In the genomic region with DNA sequence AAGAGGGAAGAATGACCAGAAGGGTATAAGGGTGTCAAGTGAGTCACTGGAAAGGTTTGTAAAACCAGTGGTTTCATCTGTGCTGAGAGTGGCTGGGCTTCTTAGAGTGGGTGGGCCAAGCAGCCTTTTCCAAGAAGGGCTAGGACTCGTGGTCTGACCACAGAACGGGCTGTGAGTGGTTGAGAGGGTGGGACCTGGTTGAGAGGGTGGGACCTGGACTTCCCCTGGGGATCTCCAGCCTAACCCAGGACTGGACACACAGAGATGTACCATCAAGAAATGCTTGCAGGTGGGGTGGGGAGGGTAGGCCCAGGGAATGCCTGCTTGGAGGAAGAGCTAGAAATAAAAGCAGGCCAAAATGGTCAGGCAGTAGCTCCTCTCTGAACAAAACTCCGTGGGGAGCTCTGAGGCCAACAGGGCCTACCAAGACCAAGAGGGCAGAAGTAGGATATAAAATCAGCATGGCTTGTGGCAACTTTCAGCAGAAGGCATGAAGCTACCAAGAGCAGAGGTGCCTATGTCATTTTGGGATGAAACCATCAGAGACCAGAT, we compare ENCODE assay signal across 8 cellular contexts.
DNase-seq lines count a peak whose midpoint lies in the region; ATAC-seq and TF ChIP-seq lines count a peak whose summit lies in the region.

No MANE protein-coding gene starts in this region.

- no peak for TF ChIP-seq CTCF in ovary (IDR thresholded peaks at IDR 0.05)

- no peak overlapping the region for H3K4me2 ChIP-seq in Karpas-422 (ENCODE audit: low read depth, low read length, poor library complexity, severe bottlenecking)

- no peaks in the 10 kb centered on the region for H3K27me3 ChIP-seq in Karpas-422 (ENCODE audit: low read length)
- no peaks in the 10 kb centered on the region for H3K27me3 ChIP-seq in ovary

- DNase-seq in SW480 (ENCODE audit: low spot score) (peak; percentile 14), fibroblast of peridontal ligament (ENCODE audit: extremely low read depth) (peak; percentile 2), foreskin melanocyte (no peak), Karpas-422 (no peak), ovary (no peak)
- peak; percentile 92 for DNase-seq in stimulated activated naive B cell treated with anti-CD40 and anti-IgM and Interleukin-4, amounts not matched to agents 10 μg/mL and 1 μg/mL and 100 μg/mL, for 72 hours

- intact Hi-C loops in ovary (cut with DNase I): no loop called here

- H3K79me2 ChIP-seq in Karpas-422 (ENCODE audit: low read length): no peaks in the 10 kb centered on the region

- H3K27ac Mint-ChIP-seq in stimulated activated naive B cell treated with anti-CD40 and anti-IgM and Interleukin-4, amounts not matched to agents 10 μg/mL and 1 μg/mL and 100 μg/mL, for 72 hours: peak overlapping the region; percentile 97

- no peak overlapping the region for H2AFZ ChIP-seq in Karpas-422 (ENCODE audit: low read length)

- H3K4me1 ChIP-seq in Karpas-422 (ENCODE audit: low read length) (no peaks in the 10 kb centered on the region), ovary (ENCODE audit: insufficient read depth) (peaks cover 2% of the 10 kb centered on the region)

- no peaks in the 10 kb centered on the region for H3K27me3 Mint-ChIP-seq in stimulated activated naive B cell treated with anti-CD40 and anti-IgM and Interleukin-4, amounts not matched to agents 10 μg/mL and 1 μg/mL and 100 μg/mL, for 72 hours

- H4K20me1 ChIP-seq in Karpas-422 (ENCODE audit: insufficient read depth, low read depth, low read length): no peaks in the 10 kb centered on the region

- H3K27ac ChIP-seq in Karpas-422 (ENCODE audit: low read length) (no peak overlapping the region), ovary (no peak overlapping the region)

- 81 to 85% (median 84%) methylated on average over 3 of the region's 3 CpGs for WGBS in ovary, 3 donors

- H3K36me3 Mint-ChIP-seq in stimulated activated naive B cell treated with anti-CD40 and anti-IgM and Interleukin-4, amounts not matched to agents 10 μg/mL and 1 μg/mL and 100 μg/mL, for 72 hours: peaks cover 63 to 78% of the 10 kb centered on the region in 2 donors

- peaks cover 6 to 16% of the 10 kb centered on the region in 2 donors for H3K9me3 Mint-ChIP-seq in stimulated activated naive B cell treated with anti-CD40 and anti-IgM and Interleukin-4, amounts not matched to agents 10 μg/mL and 1 μg/mL and 100 μg/mL, for 72 hours

- no peak for TF ChIP-seq POLR2A in ovary (IDR thresholded peaks at IDR 0.05)

- peak overlapping the region; percentile 62 to 68 for H3K4me3 Mint-ChIP-seq in stimulated activated naive B cell treated with anti-CD40 and anti-IgM and Interleukin-4, amounts not matched to agents 10 μg/mL and 1 μg/mL and 100 μg/mL, for 72 hours

- H3K9me3 ChIP-seq in Karpas-422 (ENCODE audit: low read length): no peaks in the 10 kb centered on the region
- no peaks in the 10 kb centered on the region for H3K9me3 ChIP-seq in ovary

- no peak overlapping the region for H3K9ac ChIP-seq in Karpas-422 (ENCODE audit: low read length)

- H3K36me3 ChIP-seq in Karpas-422 (ENCODE audit: insufficient read depth, low read length) (no peaks in the 10 kb centered on the region), ovary (no peaks in the 10 kb centered on the region)

- H3K4me3 ChIP-seq in Karpas-422 (ENCODE audit: low read length): no peak overlapping the region
- no peak overlapping the region for H3K4me3 ChIP-seq in ovary

- peak; percentile 98 for ATAC-seq in GM18870 (IDR thresholded peaks at IDR 0.05; ENCODE audit: unreplicated experiment)
- peak; percentile 95 for ATAC-seq in HG02840 (IDR thresholded peaks at IDR 0.05; ENCODE audit: low FRiP score, unreplicated experiment)
- ATAC-seq in stimulated activated naive B cell treated with anti-CD40 and anti-IgM and Interleukin-4, amounts not matched to agents 10 μg/mL and 1 μg/mL and 100 μg/mL, for 72 hours (replicated peaks): peak; percentile 98

- H3K4me1 Mint-ChIP-seq in stimulated activated naive B cell treated with anti-CD40 and anti-IgM and Interleukin-4, amounts not matched to agents 10 μg/mL and 1 μg/mL and 100 μg/mL, for 72 hours: peaks cover 66 to 89% of the 10 kb centered on the region in 2 donors

- TF ChIP-seq EP300 in ovary (IDR thresholded peaks at IDR 0.05): no peak

- H3K9me2 ChIP-seq in Karpas-422 (replicated peaks; ENCODE audit: insufficient read depth, low read length): no peaks in the 10 kb centered on the region

Comparison
In these comparisons a context has a peak if more than half of its experiments do, and no peak if none do; other contexts are left out.
1. DNase-seq: peak in SW480 (single experiment), fibroblast of peridontal ligament (single experiment) and stimulated activated naive B cell treated with anti-CD40 and anti-IgM and Interleukin-4, amounts not matched to agents 10 μg/mL and 1 μg/mL and 100 μg/mL, for 72 hours (single experiment); none in foreskin melanocyte (single experiment), Karpas-422 (single experiment) and ovary (0 of 5).
2. Peak in every context shown above with its lines, with median percentiles within 50 percentile points of each other: ATAC-seq.